ENCODE assay signal across 26 cellular contexts in the genomic region with DNA sequence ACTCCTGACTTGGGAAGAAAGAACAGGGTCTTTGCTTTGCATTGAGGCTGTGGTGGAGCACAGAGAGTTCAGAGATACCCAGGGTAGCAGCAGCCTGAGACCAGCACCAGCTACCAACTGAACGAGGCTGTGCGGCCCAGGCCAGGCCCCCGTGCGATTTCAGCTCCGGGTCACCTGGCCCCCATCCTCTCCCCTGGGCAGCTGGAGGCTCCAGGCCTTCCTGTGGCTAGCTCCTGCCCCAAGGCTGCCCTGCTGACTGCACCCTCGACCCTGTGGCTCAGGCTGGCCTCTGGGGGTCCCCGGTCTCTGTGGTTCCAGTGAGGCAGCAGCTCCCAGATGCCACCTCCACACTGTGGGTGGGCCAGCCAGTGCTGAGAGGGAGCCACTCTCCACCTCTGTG.
"Had no signal": no experiment of that assay in that cellular context is flagged by ENCODE, and none has a peak within 500 bp of the region (broad histone marks: within the 10 kb centered on the region; RNA-seq: fewer than 3 reads in every experiment).

No MANE protein-coding gene starts in this region.

- H3K27me3 ChIP-seq: body of pancreas, hepatocyte, thyroid gland had no signal

- ATAC-seq: activated CD4-positive, CD25-positive, alpha-beta regulatory T cell treated with anti-CD3 and anti-CD28 coated beads, Interleukin-2, amount 50 U/mL, for 24 hours; activated naive CD8-positive, alpha-beta T cell treated with anti-CD3 and anti-CD28 coated beads, Interleukin-2, amount 50 U/mL, for 24 hours had no signal

- H3K9me3 Mint-ChIP-seq: activated CD4-positive, alpha-beta memory T cell treated with anti-CD3 and anti-CD28 coated beads, Interleukin-2, amount 10 ng/mL, durations not matched to agents 7 days and 5 days; activated CD4-positive, alpha-beta T cell treated with anti-CD3 and anti-CD28 coated beads, Interleukin-2, amount 10 ng/mL, durations not matched to agents 24 days and 14 days; activated naive CD8-positive, alpha-beta T cell treated with anti-CD3 and anti-CD28 coated beads, Interleukin-2, amount 50 U/mL, for 24 hours; dendritic cell treated with granulocyte-macrophage colony-stimulating factor and Interleukin-4, amounts not matched to agents 40 ng/mL and 50 ng/mL, for 4 days; nephron had no signal

- H3K4me1 ChIP-seq: body of pancreas, thyroid gland had no signal

- H3K27ac ChIP-seq: body of pancreas, cardiac muscle cell, hepatocyte, thyroid gland, VCaP had no signal

- DNase-seq: activated CD4-positive, alpha-beta memory T cell treated with anti-CD3 and anti-CD28 coated beads, Interleukin-2, amount 10 ng/mL, durations not matched to agents 7 days and 5 days; activated CD4-positive, alpha-beta T cell treated with anti-CD3 and anti-CD28 coated beads, Interleukin-2, amount 10 ng/mL, durations not matched to agents 24 days and 14 days; activated effector memory CD4-positive, alpha-beta T cell treated with anti-CD3 and anti-CD28 coated beads, Interleukin-2, amount 50 U/mL, for 16 hours; activated naive CD4-positive, alpha-beta T cell treated with anti-CD3 and anti-CD28 coated beads, Interleukin-2, amount 10 ng/mL, durations not matched to agents 7 days and 5 days; activated naive CD8-positive, alpha-beta T cell treated with anti-CD3 and anti-CD28 coated beads, Interleukin-2, amount 50 U/mL, for 24 hours; activated T-cell treated with anti-CD3 and anti-CD28 coated beads for 4 hours; anterior cingulate cortex; body of pancreas; effector memory CD4-positive, alpha-beta T cell; foreskin melanocyte; glutamatergic neuron; kidney glomerular epithelial cell; mammary epithelial cell; midbrain; occipital lobe; retina; stimulated activated CD4-positive, alpha-beta T cell treated with anti-CD3 and anti-CD28 coated beads, Interleukin-4, amount 100 ng/mL, for 24 hours; stimulated activated naive CD4-positive, alpha-beta T cell treated with Interleukin-2 at 50 U/mL for 16 hours; thyroid gland had no signal

- H3K9me3 ChIP-seq: body of pancreas, left lung, thyroid gland had no signal

- H3K4me3 ChIP-seq: body of pancreas, cardiac muscle cell, hepatocyte, left lung, thyroid gland had no signal

- H3K27ac Mint-ChIP-seq: activated CD4-positive, alpha-beta memory T cell treated with anti-CD3 and anti-CD28 coated beads, Interleukin-2, amount 10 ng/mL, durations not matched to agents 7 days and 5 days; activated CD4-positive, alpha-beta T cell treated with anti-CD3 and anti-CD28 coated beads, Interleukin-2, amount 10 ng/mL, durations not matched to agents 24 days and 14 days; activated naive CD4-positive, alpha-beta T cell treated with anti-CD3 and anti-CD28 coated beads, Interleukin-2, amount 10 ng/mL, durations not matched to agents 7 days and 5 days; activated naive CD8-positive, alpha-beta T cell treated with anti-CD3 and anti-CD28 coated beads, Interleukin-2, amount 50 U/mL, for 24 hours; dendritic cell treated with granulocyte-macrophage colony-stimulating factor and Interleukin-4, amounts not matched to agents 40 ng/mL and 50 ng/mL, for 4 days; nephron had no signal

- H3K36me3 Mint-ChIP-seq: activated naive CD4-positive, alpha-beta T cell treated with anti-CD3 and anti-CD28 coated beads, Interleukin-2, amount 10 ng/mL, durations not matched to agents 7 days and 5 days had no signal

- H3K36me3 ChIP-seq: cardiac muscle cell, left lung had no signal

- H2AFZ ChIP-seq: hepatocyte had no signal

- H3K79me2 ChIP-seq: hepatocyte had no signal
